ENCODE assay signal across 8 cellular contexts in genomic region chr16:57802635-57803412, GRCh38. TPM values are rescaled to one million over a fixed set of nuclear protein-coding genes. Genes with fewer than 3 reads are reported as not detected.
DNase-seq lines count a peak whose midpoint lies in the region; ATAC-seq, FAIRE-seq and TF ChIP-seq lines count a peak whose summit lies in the region.

No MANE protein-coding gene starts in this region.

- RAD21 ChIA-PET in HCT116 (lab: Charles Lee; ENCODE audit: low non-redundant PET in 1 of 2, low total read pairs in 2 of 2, uncharacterized antibody in 2 of 2, unreplicated experiment in 2 of 2) = no interaction called here

- peaks cover 23% of the 10 kb centered on the region; the same call in 1 of the 2 replicates for H3K79me2 ChIP-seq in HCT116 (ENCODE audit: insufficient read depth, low read length)

- FAIRE-seq in GM12891 (lab: Jason Lieb, UNC) = no peak

- H3K9me2 ChIP-seq in HCT116 (ENCODE audit: insufficient read depth) = no peaks in the 10 kb centered on the region

- H3K9me3 ChIP-seq in A673 (ENCODE audit: low read depth, low read length, poor library complexity, severe bottlenecking) (no peaks in the 10 kb centered on the region), HCT116 (ENCODE audit: control insufficient read depth in 1 of 2, insufficient read depth in 1 of 2, low read depth in 1 of 2, low read length in 2 of 2) (no peaks in the 10 kb centered on the region), sigmoid colon (no peaks in the 10 kb centered on the region)

- H4K20me1 ChIP-seq in HCT116 (ENCODE audit: insufficient read depth) = no peaks in the 10 kb centered on the region

- H3K4me1 ChIP-seq in A673 (ENCODE audit: insufficient read depth, low read length, poor library complexity, severe bottlenecking) = peaks cover 79% of the 10 kb centered on the region
- peaks cover 65 to 72% of the 10 kb centered on the region in 2 experiments for H3K4me1 ChIP-seq in HCT116 (ENCODE audit: control insufficient read depth in 1 of 2, insufficient read depth in 2 of 2, low read length in 2 of 2)
- H3K4me1 ChIP-seq in sigmoid colon = peaks cover 0 to 69% (median 53%) of the 10 kb centered on the region in 4 donors

- H3K4me2 ChIP-seq in HCT116 (ENCODE audit: low read length) = peak overlapping the region; percentile 99

- H3K27ac ChIP-seq in A673 (ENCODE audit: low read depth, low read length, poor library complexity, severe bottlenecking) (peak overlapping the region; percentile 94), HCT116 (ENCODE audit: low read depth, low read length) (peak overlapping the region; percentile 80; the same call in 1 of the 2 replicates), sigmoid colon (peak overlapping the region; percentile 83 to 92 (median 84))

- DNase-seq in A673 (ENCODE audit: low spot score) (no peak), HCT116 (ENCODE audit: low read depth, low spot score) (no peak), anterior cingulate cortex (lab: John Stamatoyannopoulos, UW) (peak in 47 of 58 donors; percentile 30 to 87 (median 70)), sigmoid colon (no peak), GM12891 (ENCODE audit: insufficient read length, low spot score) (no peak), A172 (ENCODE audit: low spot score) (no peak)

- TSS peak; percentile 5 for BruUV-seq in A673 (replicated peaks; lab: Mats Ljungman, UMichigan)
- BruUV-seq in HCT116 (replicated peaks; lab: Mats Ljungman, UMichigan) = no TSS peak

- no peak for TF ChIP-seq EP300 in sigmoid colon (IDR thresholded peaks at IDR 0.05)

- no peak for TF ChIP-seq POLR2A in HCT116 (IDR thresholded peaks at IDR 0.05; ENCODE audit: borderline replicate concordance, extremely low read depth, insufficient read depth, insufficient read length)
- TF ChIP-seq POLR2A in sigmoid colon (IDR thresholded peaks at IDR 0.05) = no peak
- TF ChIP-seq POLR2A in GM12891 (IDR thresholded peaks at IDR 0.05; ENCODE audit: low read depth, low read length) = no peak

- ATAC-seq in HCT116 (peak; percentile 21), HG03439 (IDR thresholded peaks at IDR 0.05; ENCODE audit: unreplicated experiment) (no peak)

- H2AFZ ChIP-seq in HCT116 (ENCODE audit: low read depth, low read length, poor library complexity, severe bottlenecking) = no peak overlapping the region

- H3K4me3 ChIP-seq in A673 (ENCODE audit: low read depth, low read length, poor library complexity, severe bottlenecking) = peak overlapping the region; percentile 68
- H3K4me3 ChIP-seq in HCT116 (replicated peaks in 1 of 2; ENCODE audit: low read depth in 1 of 2, low read length in 2 of 2) = peak overlapping the region; percentile 19 to 88
- peak overlapping the region; percentile 28 for H3K4me3 ChIP-seq in iPS-11a (ENCODE audit: low read depth, low read length)
- H3K4me3 ChIP-seq in sigmoid colon = peak overlapping the region in 3 of 4 donors; percentile 65 to 77 (median 66)

- intact Hi-C loops in A673 (cut with micrococcal nuclease; ENCODE audit: unreplicated experiment) = no loop called here
- intact Hi-C loops in HCT116 (cut with micrococcal nuclease) = no loop called here
- intact Hi-C loops in sigmoid colon (cut with DNase I) = loop anchor here (2.0 to 10.0 kb wide), 5 partner anchors 46 to 322 kb away; partner anchors contain the start of genes CFAP20, KATNB1, USB1 and ZNF319

- WGBS in sigmoid colon, 2 donors = 9 to 32% methylated on average over 35 of the region's 35 CpGs

- peak overlapping the region; percentile 87 for H3K9ac ChIP-seq in HCT116 (ENCODE audit: low read length)

- CTCF ChIA-PET in A673 (lab: Charles Lee) (no interaction called here), HCT116 (lab: Charles Lee) (no interaction called here)

- TF ChIP-seq RAD21 in HCT116 (IDR thresholded peaks at IDR 0.05; ENCODE audit: low read depth) = no peak

- POLR2A ChIA-PET in A673 (lab: Charles Lee; ENCODE audit: low non-redundant PET) (interaction anchor here (1.1 kb wide), 1 partner anchor 28 kb away, joined by 3 read pairs; no protein-coding TSS in a partner anchor), HCT116 (lab: Charles Lee) (interaction anchor here (1.0 kb wide), 1 partner anchor 14 kb away, joined by 3 read pairs; no protein-coding TSS in a partner anchor)

- peaks cover 4% of the 10 kb centered on the region for H3K36me3 ChIP-seq in A673 (ENCODE audit: insufficient read depth, low read length, poor library complexity, severe bottlenecking)
- H3K36me3 ChIP-seq in HCT116 (ENCODE audit: control insufficient read depth in 1 of 2, insufficient read depth in 2 of 2, low read length in 2 of 2) = no peaks in the 10 kb centered on the region
- H3K36me3 ChIP-seq in sigmoid colon = peaks cover 0 to under 1% (median 0%) of the 10 kb centered on the region in 4 donors

- no peaks in the 10 kb centered on the region for H3K27me3 ChIP-seq in A673 (replicated peaks; ENCODE audit: insufficient read depth, low read depth, low read length, poor library complexity)
- no peaks in the 10 kb centered on the region for H3K27me3 ChIP-seq in HCT116 (ENCODE audit: insufficient read depth, low read length)
- H3K27me3 ChIP-seq in sigmoid colon = no peaks in the 10 kb centered on the region

- TF ChIP-seq CTCF in A673 (conservative IDR thresholded peaks at IDR 0.05; ENCODE audit: low read depth, low read length) (no peak), HCT116 (IDR thresholded peaks at IDR 0.05 in 2 of 3, conservative IDR thresholded peaks at IDR 0.05 in 1 of 3; ENCODE audit: borderline replicate concordance in 1 of 3, insufficient read depth in 1 of 3, low read depth in 2 of 3, low read length in 2 of 3) (no peak), sigmoid colon (IDR thresholded peaks at IDR 0.05) (no peak)

TF ChIP-seq in HCT116, 20 proteins besides CTCF, POLR2A, EP300 and RAD21 (continues in another document):
- TF ChIP-seq ZBTB33 (IDR thresholded peaks at IDR 0.05; ENCODE audit: extremely low read depth, insufficient replicate concordance, low read length) = no peak

TF ChIP-seq in GM12891, 5 proteins besides CTCF, POLR2A, EP300 and RAD21:
- TF ChIP-seq POLR2AphosphoS5 (IDR thresholded peaks at IDR 0.05; ENCODE audit: low read depth, low read length) = no peak
- TF ChIP-seq SPI1 (IDR thresholded peaks at IDR 0.05; ENCODE audit: low read depth, low read length) = no peak
- TF ChIP-seq TAF1 (IDR thresholded peaks at IDR 0.05; ENCODE audit: low read depth, low read length) = no peak
- no peak for TF ChIP-seq POU2F2 (IDR thresholded peaks at IDR 0.05; ENCODE audit: low read depth, low read length)
- TF ChIP-seq PAX5 (IDR thresholded peaks at IDR 0.05; ENCODE audit: insufficient read depth, low read length, severe bottlenecking) = no peak
TF ChIP-seq in GM12891: peak in this region for 0.

RNA-seq across cellular contexts. Expression of gene KIFC3, which starts 0.5 kb away (rescaled TPM):
- total RNA-seq in A673 (2021) (198 and 201 TPM in 2 replicates), HCT116 (2021; ENCODE audit: unreplicated experiment) (31.9 TPM), sigmoid colon (10 to 100 TPM; 10.0 to 31.2 (median 21.6) TPM)
- polyA plus RNA-seq in HCT116 (2012) = 28.9 and 41.1 TPM in 2 replicates
- 1 to 10 TPM; 2.5 to 7.2 (median 6.4) TPM for polyA plus RNA-seq in sigmoid colon
- 1.3 TPM for polyA plus RNA-seq in GM12891 (2012; ENCODE audit: low read depth, missing spikeins)
- 77.9 and 90.4 TPM in 2 replicates for total RNA-seq in A172 (2014; rRNA removed; shearing (Covaris generic))

Comparison
In these comparisons a context has a peak if more than half of its experiments do, and no peak if none do; other contexts are left out.
1. DNase-seq: peak in anterior cingulate cortex (47 of 58); none in A673 (single experiment), HCT116 (single experiment), sigmoid colon (single experiment), GM12891 (single experiment) and A172 (single experiment).
2. Peak in every context shown above with its lines, with median percentiles within 50 percentile points of each other: H3K27ac ChIP-seq and H3K4me3 ChIP-seq.